9 cellular contexts compared by ENCODE assay signal in the genomic region with DNA sequence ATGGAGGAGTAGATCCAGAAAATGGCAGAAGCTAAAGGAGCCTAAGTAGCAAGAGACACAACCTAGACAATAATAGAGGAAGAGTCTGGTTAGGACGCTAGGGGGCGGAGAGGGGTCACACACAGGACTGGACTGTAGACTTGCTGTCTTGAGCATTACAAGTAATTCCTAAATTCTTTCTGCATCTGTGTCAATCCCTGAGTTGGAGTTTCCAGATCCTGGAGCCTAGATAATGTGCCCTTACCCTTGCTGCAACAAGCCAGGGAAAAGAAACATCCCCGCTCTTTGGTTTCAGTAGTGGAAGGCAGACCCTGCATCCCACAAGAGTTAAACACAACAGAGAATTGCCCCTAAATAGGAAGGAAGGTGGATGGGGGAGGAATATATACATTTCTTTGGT. TPM values are rescaled to one million over a fixed set of nuclear protein-coding genes. Genes with fewer than 3 reads are reported as not detected.
A peak's percentile ranks its signal among the peaks of the same experiment; 100 is the strongest.
DNase-seq lines count a peak whose midpoint lies in the region; ATAC-seq and TF ChIP-seq lines count a peak whose summit lies in the region.
"Had no signal": no experiment of that assay in that cellular context is flagged by ENCODE, and none has a peak within 500 bp of the region (broad histone marks: within the 10 kb centered on the region; RNA-seq: fewer than 3 reads in every experiment).

No MANE protein-coding gene starts in this region.

- H3K9me3 Mint-ChIP-seq in activated T-cell treated with anti-CD3 and anti-CD28 coated beads, Interleukin-2, amount 50 U/mL, for 24 hours: no peaks in the 10 kb centered on the region
- no peaks in the 10 kb centered on the region for H3K9me3 Mint-ChIP-seq in osteocyte (ENCODE audit: unreplicated experiment)

- no peaks in the 10 kb centered on the region for H3K9me3 ChIP-seq in gastroesophageal sphincter

- H3K4me3 Mint-ChIP-seq in activated T-cell treated with anti-CD3 and anti-CD28 coated beads, Interleukin-2, amount 50 U/mL, for 24 hours: no peak overlapping the region
- H3K4me3 Mint-ChIP-seq in osteocyte (ENCODE audit: unreplicated experiment): no peak overlapping the region

- TF ChIP-seq POLR2A in gastroesophageal sphincter (IDR thresholded peaks at IDR 0.05): no peak

- WGBS in gastroesophageal sphincter (ENCODE audit: low coverage in 1 of 2), 2 donors: 21 to 39% methylated on average over 3 of the region's 3 CpGs

- no peaks in the 10 kb centered on the region for H3K27me3 ChIP-seq in gastroesophageal sphincter

- no peaks in the 10 kb centered on the region for H3K4me1 Mint-ChIP-seq in activated T-cell treated with anti-CD3 and anti-CD28 coated beads, Interleukin-2, amount 50 U/mL, for 24 hours (ENCODE audit: low read depth)
- H3K4me1 Mint-ChIP-seq in osteocyte (ENCODE audit: unreplicated experiment): no peaks in the 10 kb centered on the region

- H3K27ac ChIP-seq in gastroesophageal sphincter: no peak overlapping the region

- no peak for TF ChIP-seq EP300 in gastroesophageal sphincter (IDR thresholded peaks at IDR 0.05)

- H3K4me1 ChIP-seq in gastroesophageal sphincter: no peaks in the 10 kb centered on the region

- ATAC-seq in GM21737 (IDR thresholded peaks at IDR 0.05; ENCODE audit: unreplicated experiment) (peak; percentile 90), gastroesophageal sphincter (peak; percentile 60)

- DNase-seq in GF-D8 (lab: John Stamatoyannopoulos, UW) (peak; percentile 7), HUDEP-2 (lab: John Stamatoyannopoulos, UW; ENCODE audit: unreplicated experiment in 76 of 76) (peak in 66 of 76 experiments; percentile 2 to 77 (median 54)), NOMO-1 (lab: John Stamatoyannopoulos, UW; ENCODE audit: unreplicated experiment in 2 of 2) (peak; percentile 31 to 62), osteocyte (ENCODE audit: extremely low spot score, unreplicated experiment) (no peak), T1000 (lab: John Stamatoyannopoulos, UW) (no peak)
- peak; percentile 50 for DNase-seq in activated T-cell treated with anti-CD3 and anti-CD28 coated beads, Interleukin-2, amount 50 U/mL, for 24 hours

- no peaks in the 10 kb centered on the region for H3K36me3 ChIP-seq in gastroesophageal sphincter

- TF ChIP-seq CTCF in gastroesophageal sphincter (IDR thresholded peaks at IDR 0.05) (peak in 3 of 4 experiments; percentile 29 to 62 (median 30)), osteocyte (IDR thresholded peaks at IDR 0.05) (peak; percentile 77)

- no peaks in the 10 kb centered on the region for H3K27me3 Mint-ChIP-seq in activated T-cell treated with anti-CD3 and anti-CD28 coated beads, Interleukin-2, amount 50 U/mL, for 24 hours
- peaks cover 52% of the 10 kb centered on the region for H3K27me3 Mint-ChIP-seq in osteocyte (ENCODE audit: unreplicated experiment)

- H3K27ac Mint-ChIP-seq in activated T-cell treated with anti-CD3 and anti-CD28 coated beads, Interleukin-2, amount 50 U/mL, for 24 hours: no peak overlapping the region
- H3K27ac Mint-ChIP-seq in osteocyte (ENCODE audit: unreplicated experiment): no peak overlapping the region

- no peaks in the 10 kb centered on the region for H3K36me3 Mint-ChIP-seq in activated T-cell treated with anti-CD3 and anti-CD28 coated beads, Interleukin-2, amount 50 U/mL, for 24 hours (ENCODE audit: low read depth)
- no peaks in the 10 kb centered on the region for H3K36me3 Mint-ChIP-seq in osteocyte (ENCODE audit: unreplicated experiment)

- no peak overlapping the region for H3K4me3 ChIP-seq in gastroesophageal sphincter

RNA-seq across cellular contexts. Expression of a gene that starts 14.9 kb away (rescaled TPM):
- not detected for total RNA-seq in gastroesophageal sphincter
- not detected in 2 replicates for total RNA-seq in osteocyte
- total RNA-seq: frontal cortex had no signal

RNA-seq across cellular contexts. Expression of a gene that starts 20.4 kb away (rescaled TPM):
- total RNA-seq in gastroesophageal sphincter (1 to 10 TPM; 1.7 to 6.7 (median 2.5) TPM), osteocyte (not detected in 2 replicates)

Comparison
In these comparisons a context has a peak if more than half of its experiments do, and no peak if none do; other contexts are left out.
1. DNase-seq: peak in GF-D8 (single experiment), HUDEP-2 (66 of 76), NOMO-1 (2 of 2) and activated T-cell treated with anti-CD3 and anti-CD28 coated beads, Interleukin-2, amount 50 U/mL, for 24 hours (single experiment); none in osteocyte (single experiment) and T1000 (single experiment).